ENCODE assay signal across 21 cellular contexts in genomic region chr6:50936277-50936681, GRCh38.
DNase-seq lines count a peak whose midpoint lies in the region; ATAC-seq, FAIRE-seq and TF ChIP-seq lines count a peak whose summit lies in the region.
"Had no signal": no experiment of that assay in that cellular context is flagged by ENCODE, and none has a peak within 500 bp of the region (broad histone marks: within the 10 kb centered on the region; RNA-seq: fewer than 3 reads in every experiment).

No MANE protein-coding gene starts in this region.

- dilution Hi-C loops in endothelial cell of umbilical vein (cut with MboI; ENCODE audit: extremely low pct_ligation_motif_present, low sequenced_read_pairs): no loop called here

- no peak for TF ChIP-seq POLR2A in endothelial cell of umbilical vein (IDR thresholded peaks at IDR 0.05; ENCODE audit: low read depth, low read length)
- no peak for TF ChIP-seq POLR2A in adrenal gland (IDR thresholded peaks at IDR 0.05)

- WGBS in adrenal gland, 4 donors: 0 to 13% (median 3%) methylated on average over 1 of the region's 1 CpG

- H3K27me3 ChIP-seq in endothelial cell of umbilical vein (ENCODE audit: control insufficient read depth in 2 of 2, insufficient read depth in 2 of 2, low read length in 2 of 2) (no peaks in the 10 kb centered on the region), adrenal gland (no peaks in the 10 kb centered on the region)
- H3K27me3 ChIP-seq: BLaER1 treated with 17β-estradiol and CSF1 and Interleukin-3, amounts not matched to agents 10 nM and 100 nM had no signal

- ATAC-seq in activated naive CD4-positive, alpha-beta T cell treated with anti-CD3 and anti-CD28 coated beads, Interleukin-2, amount 50 U/mL, for 72 hours: no peak
- ATAC-seq: psoas muscle had no signal

- H3K4me2 ChIP-seq in endothelial cell of umbilical vein (ENCODE audit: insufficient read depth, low read length): no peak overlapping the region

- peaks cover 5% of the 10 kb centered on the region for H3K36me3 Mint-ChIP-seq in osteocyte (ENCODE audit: unreplicated experiment)
- no peaks in the 10 kb centered on the region for H3K36me3 Mint-ChIP-seq in activated naive CD4-positive, alpha-beta T cell treated with anti-CD3 and anti-CD28 coated beads, Interleukin-2, amount 50 U/mL, for 72 hours
- H3K36me3 Mint-ChIP-seq: activated CD4-positive, alpha-beta memory T cell treated with anti-CD3 and anti-CD28 coated beads for 36 hours had no signal

- no peaks in the 10 kb centered on the region for H3K27me3 Mint-ChIP-seq in osteocyte (ENCODE audit: unreplicated experiment)
- H3K27me3 Mint-ChIP-seq: activated CD4-positive, alpha-beta memory T cell treated with anti-CD3 and anti-CD28 coated beads for 36 hours had no signal

- H3K36me3 ChIP-seq in endothelial cell of umbilical vein (ENCODE audit: control insufficient read depth in 2 of 2, extremely low read depth in 1 of 2, insufficient read depth in 2 of 2, low read length in 2 of 2) (no peaks in the 10 kb centered on the region), adrenal gland (replicated peaks in 1 of 2) (no peaks in the 10 kb centered on the region)
- H3K36me3 ChIP-seq: BLaER1 treated with 17β-estradiol and CSF1 and Interleukin-3, amounts not matched to agents 10 nM and 100 nM had no signal

- no peak overlapping the region for H3K4me3 Mint-ChIP-seq in osteocyte (ENCODE audit: unreplicated experiment)
- H3K4me3 Mint-ChIP-seq: activated CD4-positive, alpha-beta memory T cell treated with anti-CD3 and anti-CD28 coated beads for 36 hours had no signal

- CTCF ChIA-PET in endothelial cell of umbilical vein (lab: Charles Lee): no interaction called here

- no TSS peak for BruUV-seq in endothelial cell of umbilical vein (replicated peaks; lab: Mats Ljungman, UMichigan)

- H3K9me1 ChIP-seq in endothelial cell of umbilical vein (replicated peaks; ENCODE audit: control insufficient read depth, extremely low read depth, insufficient read depth, low read length): no peaks in the 10 kb centered on the region

- POLR2A ChIA-PET in endothelial cell of umbilical vein (lab: Charles Lee): no interaction called here

- DNase-seq in DMS153 treated with DMSO at 0.1 percent for 48 hours (lab: John Stamatoyannopoulos, UW; ENCODE audit: unreplicated experiment) (peak; percentile 33), NCI-H774 (lab: John Stamatoyannopoulos, UW) (peak; percentile 0), endothelial cell of umbilical vein (ENCODE audit: low read depth, low spot score) (peak; percentile 9), osteocyte (ENCODE audit: extremely low spot score, unreplicated experiment) (no peak), NCI-H526 (lab: John Stamatoyannopoulos, UW) (no peak), adrenal gland (no peak), 8988T (no peak)
- DNase-seq in activated naive CD4-positive, alpha-beta T cell treated with anti-CD3 and anti-CD28 coated beads, Interleukin-2, amount 50 U/mL, for 72 hours (ENCODE audit: low spot score in 2 of 2): no peak
- DNase-seq: activated CD4-positive, alpha-beta memory T cell treated with anti-CD3 and anti-CD28 coated beads for 36 hours; aorta; effector CD4-positive, alpha-beta T cell; islet precursor cell; MV-4-11; NCI-H526 treated with DMSO at 0.1 percent for 48 hours; psoas muscle; Right ventricle myocardium superior; stimulated activated CD4-positive, alpha-beta T cell treated with anti-CD3 and anti-CD28 coated beads, Interleukin-2, amount 100 ng/mL, for 48 hours; T1000 had no signal

- FAIRE-seq in endothelial cell of umbilical vein (lab: Jason Lieb, UNC): no peak
- FAIRE-seq: frontal cortex, G401.6 had no signal

- H3K9ac ChIP-seq in endothelial cell of umbilical vein (replicated peaks; ENCODE audit: extremely low read depth, insufficient read depth, low read length): no peak overlapping the region
- H3K9ac ChIP-seq: BLaER1 treated with 17β-estradiol and CSF1 and Interleukin-3, amounts not matched to agents 10 nM and 100 nM had no signal

- H3K4me1 ChIP-seq in endothelial cell of umbilical vein (ENCODE audit: control insufficient read depth, extremely low read depth, insufficient read depth, low read length): no peaks in the 10 kb centered on the region
- no peaks in the 10 kb centered on the region for H3K4me1 ChIP-seq in adrenal gland (replicated peaks in 1 of 2)
- H3K4me1 ChIP-seq: psoas muscle had no signal

- peak overlapping the region; percentile 1 for H2AFZ ChIP-seq in endothelial cell of umbilical vein (ENCODE audit: low read depth, low read length)

- H3K27ac ChIP-seq in endothelial cell of umbilical vein (ENCODE audit: insufficient read depth, low read depth, low read length) (no peak overlapping the region), adrenal gland (no peak overlapping the region)
- H3K27ac ChIP-seq: psoas muscle had no signal

- H3K9me3 ChIP-seq in endothelial cell of umbilical vein (replicated peaks; ENCODE audit: control insufficient read depth, insufficient read depth, low read length) (no peaks in the 10 kb centered on the region), adrenal gland (replicated peaks in 1 of 3) (no peaks in the 10 kb centered on the region)
- H3K9me3 ChIP-seq: BLaER1 treated with 17β-estradiol and CSF1 and Interleukin-3, amounts not matched to agents 10 nM and 100 nM; psoas muscle had no signal

- H3K27ac Mint-ChIP-seq in osteocyte (ENCODE audit: unreplicated experiment): peak overlapping the region; percentile 89
- no peak overlapping the region for H3K27ac Mint-ChIP-seq in activated naive CD4-positive, alpha-beta T cell treated with anti-CD3 and anti-CD28 coated beads, Interleukin-2, amount 50 U/mL, for 72 hours
- H3K27ac Mint-ChIP-seq: activated CD4-positive, alpha-beta memory T cell treated with anti-CD3 and anti-CD28 coated beads for 36 hours had no signal

- TF ChIP-seq CTCF in endothelial cell of umbilical vein (IDR thresholded peaks at IDR 0.05; ENCODE audit: extremely low read depth in 1 of 2, insufficient read depth in 1 of 2, low read depth in 1 of 2, low read length in 2 of 2): no peak
- no peak for TF ChIP-seq CTCF in osteocyte (IDR thresholded peaks at IDR 0.05)
- no peak for TF ChIP-seq CTCF in adrenal gland (IDR thresholded peaks at IDR 0.05)

- intact Hi-C loops in endothelial cell of umbilical vein (cut with micrococcal nuclease): no loop called here
- intact Hi-C loops in adrenal gland (cut with DNase I): no loop called here

- H3K4me1 Mint-ChIP-seq in osteocyte (ENCODE audit: unreplicated experiment): peaks cover 28% of the 10 kb centered on the region

- no peaks in the 10 kb centered on the region for H4K20me1 ChIP-seq in endothelial cell of umbilical vein (replicated peaks; ENCODE audit: control insufficient read depth, extremely low read depth, insufficient read depth, low read length)
- H4K20me1 ChIP-seq: BLaER1 treated with 17β-estradiol and CSF1 and Interleukin-3, amounts not matched to agents 10 nM and 100 nM had no signal

- no peaks in the 10 kb centered on the region for H3K79me2 ChIP-seq in endothelial cell of umbilical vein (ENCODE audit: control insufficient read depth, insufficient read depth, low read length)

- peaks cover 3% of the 10 kb centered on the region for H3K9me3 Mint-ChIP-seq in osteocyte (ENCODE audit: unreplicated experiment)
- H3K9me3 Mint-ChIP-seq in activated naive CD4-positive, alpha-beta T cell treated with anti-CD3 and anti-CD28 coated beads, Interleukin-2, amount 50 U/mL, for 72 hours: peaks cover 0 to 7% of the 10 kb centered on the region in 2 donors

- no peak overlapping the region for H3K4me3 ChIP-seq in endothelial cell of umbilical vein (replicated peaks in 1 of 3; ENCODE audit: insufficient read depth in 1 of 3, low read depth in 1 of 3, low read length in 3 of 3)
- H3K4me3 ChIP-seq in adrenal gland: no peak overlapping the region
- H3K4me3 ChIP-seq: BLaER1 treated with 17β-estradiol and CSF1 and Interleukin-3, amounts not matched to agents 10 nM and 100 nM; psoas muscle had no signal

TF ChIP-seq in endothelial cell of umbilical vein, 7 proteins besides CTCF, POLR2A, EP300 and RAD21:
- TF ChIP-seq JUN (IDR thresholded peaks at IDR 0.05; ENCODE audit: borderline replicate concordance, insufficient read depth, insufficient read length, low read depth) (no peak), MAX (IDR thresholded peaks at IDR 0.05; ENCODE audit: insufficient read depth, insufficient read length) (no peak), POLR2AphosphoS5 (IDR thresholded peaks at IDR 0.05; ENCODE audit: insufficient read depth, low read depth, low read length) (no peak), MYC (IDR thresholded peaks at IDR 0.05; ENCODE audit: low read depth, low read length) (no peak), FOS (IDR thresholded peaks at IDR 0.05; ENCODE audit: borderline replicate concordance, insufficient read depth, low read length) (no peak), EZH2 (IDR thresholded peaks at IDR 0.05; ENCODE audit: borderline replicate concordance, low read depth, low read length, severe bottlenecking) (no peak), GATA2 (IDR thresholded peaks at IDR 0.05; ENCODE audit: insufficient read depth, insufficient read length, low read depth, low read length) (no peak)
TF ChIP-seq in endothelial cell of umbilical vein: peak in this region for 0.

Comparison
In these comparisons a context has a peak if more than half of its experiments do, and no peak if none do; other contexts are left out.
1. DNase-seq: peak in DMS153 treated with DMSO at 0.1 percent for 48 hours (single experiment), NCI-H774 (single experiment) and endothelial cell of umbilical vein (single experiment); none in osteocyte (single experiment), activated naive CD4-positive, alpha-beta T cell treated with anti-CD3 and anti-CD28 coated beads, Interleukin-2, amount 50 U/mL, for 72 hours (0 of 2), NCI-H526 (0 of 2), adrenal gland (0 of 7) and 8988T (single experiment).